In the genomic region with DNA sequence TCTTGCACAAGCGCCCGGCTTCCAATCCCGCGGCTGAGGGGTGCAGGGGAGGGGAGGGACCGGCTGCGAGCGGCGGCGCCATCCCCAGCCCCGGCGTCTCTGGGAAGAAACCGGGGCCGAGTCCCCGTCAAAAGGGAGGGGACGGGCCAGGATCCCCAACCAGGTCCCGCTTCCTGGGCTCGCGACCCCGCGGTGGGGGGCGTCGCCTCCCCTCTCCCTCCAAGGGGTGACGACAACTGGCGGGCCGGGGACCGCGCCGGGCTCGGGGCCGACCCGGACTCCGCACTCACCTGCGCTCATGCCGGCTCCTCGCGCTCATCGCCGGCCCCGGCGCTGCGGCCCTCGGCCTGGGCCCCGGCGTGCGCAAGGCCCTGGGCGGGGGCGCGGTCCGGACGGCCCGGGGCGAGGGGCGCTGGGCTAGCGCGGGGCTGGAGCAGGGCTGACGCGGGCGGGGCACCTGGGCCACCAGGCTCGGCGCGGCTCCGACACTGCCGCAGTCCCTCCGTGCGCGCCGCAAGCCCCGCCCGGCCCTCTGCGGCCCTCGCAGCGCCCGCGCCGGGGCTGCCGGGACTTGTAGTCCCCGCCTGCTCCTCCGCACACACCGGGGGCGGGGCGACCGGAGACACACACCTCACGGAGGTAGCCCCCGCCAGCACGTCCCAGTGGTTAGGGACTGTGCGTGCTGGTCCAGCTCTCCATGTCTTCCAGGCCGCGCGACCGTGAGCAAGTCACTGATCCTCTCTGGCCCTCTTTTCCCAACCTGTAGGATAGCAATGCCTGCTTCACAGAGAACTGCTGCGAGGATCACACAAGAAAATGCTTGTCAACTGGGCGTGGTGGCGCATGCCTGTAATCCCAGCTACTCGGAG, we compare ENCODE assay signal across 1 cellular context.
TF ChIP-seq lines count a peak whose summit lies in the region.

A gene with protein sequence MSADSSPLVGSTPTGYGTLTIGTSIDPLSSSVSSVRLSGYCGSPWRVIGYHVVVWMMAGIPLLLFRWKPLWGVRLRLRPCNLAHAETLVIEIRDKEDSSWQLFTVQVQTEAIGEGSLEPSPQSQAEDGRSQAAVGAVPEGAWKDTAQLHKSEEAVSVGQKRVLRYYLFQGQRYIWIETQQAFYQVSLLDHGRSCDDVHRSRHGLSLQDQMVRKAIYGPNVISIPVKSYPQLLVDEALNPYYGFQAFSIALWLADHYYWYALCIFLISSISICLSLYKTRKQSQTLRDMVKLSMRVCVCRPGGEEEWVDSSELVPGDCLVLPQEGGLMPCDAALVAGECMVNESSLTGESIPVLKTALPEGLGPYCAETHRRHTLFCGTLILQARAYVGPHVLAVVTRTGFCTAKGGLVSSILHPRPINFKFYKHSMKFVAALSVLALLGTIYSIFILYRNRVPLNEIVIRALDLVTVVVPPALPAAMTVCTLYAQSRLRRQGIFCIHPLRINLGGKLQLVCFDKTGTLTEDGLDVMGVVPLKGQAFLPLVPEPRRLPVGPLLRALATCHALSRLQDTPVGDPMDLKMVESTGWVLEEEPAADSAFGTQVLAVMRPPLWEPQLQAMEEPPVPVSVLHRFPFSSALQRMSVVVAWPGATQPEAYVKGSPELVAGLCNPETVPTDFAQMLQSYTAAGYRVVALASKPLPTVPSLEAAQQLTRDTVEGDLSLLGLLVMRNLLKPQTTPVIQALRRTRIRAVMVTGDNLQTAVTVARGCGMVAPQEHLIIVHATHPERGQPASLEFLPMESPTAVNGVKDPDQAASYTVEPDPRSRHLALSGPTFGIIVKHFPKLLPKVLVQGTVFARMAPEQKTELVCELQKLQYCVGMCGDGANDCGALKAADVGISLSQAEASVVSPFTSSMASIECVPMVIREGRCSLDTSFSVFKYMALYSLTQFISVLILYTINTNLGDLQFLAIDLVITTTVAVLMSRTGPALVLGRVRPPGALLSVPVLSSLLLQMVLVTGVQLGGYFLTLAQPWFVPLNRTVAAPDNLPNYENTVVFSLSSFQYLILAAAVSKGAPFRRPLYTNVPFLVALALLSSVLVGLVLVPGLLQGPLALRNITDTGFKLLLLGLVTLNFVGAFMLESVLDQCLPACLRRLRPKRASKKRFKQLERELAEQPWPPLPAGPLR (minus strand): TSS at position 490 of the 869 bp plus-strand sequence. CDS start 190 bp downstream, at position 300.

TF ChIP-seq in HEK293, 187 proteins besides CTCF, POLR2A, EP300 and RAD21 (continued from another document and continues in another):
- TF ChIP-seq, protein P1, sequence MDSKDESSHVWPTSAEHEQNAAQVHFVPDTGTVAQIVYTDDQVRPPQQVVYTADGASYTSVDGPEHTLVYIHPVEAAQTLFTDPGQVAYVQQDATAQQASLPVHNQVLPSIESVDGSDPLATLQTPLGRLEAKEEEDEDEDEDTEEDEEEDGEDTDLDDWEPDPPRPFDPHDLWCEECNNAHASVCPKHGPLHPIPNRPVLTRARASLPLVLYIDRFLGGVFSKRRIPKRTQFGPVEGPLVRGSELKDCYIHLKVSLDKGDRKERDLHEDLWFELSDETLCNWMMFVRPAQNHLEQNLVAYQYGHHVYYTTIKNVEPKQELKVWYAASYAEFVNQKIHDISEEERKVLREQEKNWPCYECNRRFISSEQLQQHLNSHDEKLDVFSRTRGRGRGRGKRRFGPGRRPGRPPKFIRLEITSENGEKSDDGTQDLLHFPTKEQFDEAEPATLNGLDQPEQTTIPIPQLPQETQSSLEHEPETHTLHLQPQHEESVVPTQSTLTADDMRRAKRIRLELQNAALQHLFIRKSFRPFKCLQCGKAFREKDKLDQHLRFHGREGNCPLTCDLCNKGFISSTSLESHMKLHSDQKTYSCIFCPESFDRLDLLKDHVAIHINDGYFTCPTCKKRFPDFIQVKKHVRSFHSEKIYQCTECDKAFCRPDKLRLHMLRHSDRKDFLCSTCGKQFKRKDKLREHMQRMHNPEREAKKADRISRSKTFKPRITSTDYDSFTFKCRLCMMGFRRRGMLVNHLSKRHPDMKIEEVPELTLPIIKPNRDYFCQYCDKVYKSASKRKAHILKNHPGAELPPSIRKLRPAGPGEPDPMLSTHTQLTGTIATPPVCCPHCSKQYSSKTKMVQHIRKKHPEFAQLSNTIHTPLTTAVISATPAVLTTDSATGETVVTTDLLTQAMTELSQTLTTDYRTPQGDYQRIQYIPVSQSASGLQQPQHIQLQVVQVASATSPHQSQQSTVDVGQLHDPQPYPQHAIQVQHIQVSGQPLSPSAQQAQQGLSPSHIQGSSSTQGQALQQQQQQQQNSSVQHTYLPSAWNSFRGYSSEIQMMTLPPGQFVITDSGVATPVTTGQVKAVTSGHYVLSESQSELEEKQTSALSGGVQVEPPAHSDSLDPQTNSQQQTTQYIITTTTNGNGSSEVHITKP (tag by site-specific recombination; IDR thresholded peaks at IDR 0.05) = peak; percentile 33; the same call in 1 of the 2 replicates
- TF ChIP-seq SCRT1 (tag by site-specific recombination; IDR thresholded peaks at IDR 0.05; ENCODE audit: borderline replicate concordance) = peak; percentile 67; the same call in 1 of the 2 replicates
- peak; percentile 64 for TF ChIP-seq ZFHX2 (tag by site-specific recombination; conservative IDR thresholded peaks at IDR 0.05)
- no peak for TF ChIP-seq ZNF140 (tag by site-specific recombination; IDR thresholded peaks at IDR 0.05)
- TF ChIP-seq, protein P2, sequence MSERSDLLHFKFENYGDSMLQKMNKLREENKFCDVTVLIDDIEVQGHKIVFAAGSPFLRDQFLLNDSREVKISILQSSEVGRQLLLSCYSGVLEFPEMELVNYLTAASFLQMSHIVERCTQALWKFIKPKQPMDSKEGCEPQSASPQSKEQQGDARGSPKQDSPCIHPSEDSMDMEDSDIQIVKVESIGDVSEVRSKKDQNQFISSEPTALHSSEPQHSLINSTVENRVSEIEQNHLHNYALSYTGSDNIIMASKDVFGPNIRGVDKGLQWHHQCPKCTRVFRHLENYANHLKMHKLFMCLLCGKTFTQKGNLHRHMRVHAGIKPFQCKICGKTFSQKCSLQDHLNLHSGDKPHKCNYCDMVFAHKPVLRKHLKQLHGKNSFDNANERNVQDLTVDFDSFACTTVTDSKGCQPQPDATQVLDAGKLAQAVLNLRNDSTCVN (tag by site-specific recombination; optimal IDR thresholded peaks at IDR 0.05) = peak; percentile 75
- TF ChIP-seq ZNF248 (tag by site-specific recombination; IDR thresholded peaks at IDR 0.05) = no peak
- peak; percentile 94 for TF ChIP-seq ZBTB48 (tag by site-specific recombination; IDR thresholded peaks at IDR 0.05)
- 0 out of 2 replicates have a peak, but pooled peaks have one; percentile 44 for TF ChIP-seq ZNF2 (tag by site-specific recombination; IDR thresholded peaks at IDR 0.05)
- peak; percentile 25; the same call in 1 of the 2 replicates for TF ChIP-seq ZNF501 (tag by site-specific recombination; IDR thresholded peaks at IDR 0.05)
- peak; percentile 83 for TF ChIP-seq ZBTB17 (tag by site-specific recombination; IDR thresholded peaks at IDR 0.05)
- TF ChIP-seq ZBTB8A (tag by site-specific recombination; IDR thresholded peaks at IDR 0.05) = peak; percentile 7; the same call in 1 of the 2 replicates
- peak; percentile 59 for TF ChIP-seq KLF16 (tag by site-specific recombination; IDR thresholded peaks at IDR 0.05)
- no peak for TF ChIP-seq ZNF747 (tag by site-specific recombination; IDR thresholded peaks at IDR 0.05)
- TF ChIP-seq SCRT2 (tag by site-specific recombination; IDR thresholded peaks at IDR 0.05) = peak; percentile 93
- TF ChIP-seq ZBTB7A (tag by site-specific recombination; IDR thresholded peaks at IDR 0.05; ENCODE audit: low read depth) = peak; percentile 50; the same call in 1 of the 2 replicates
- peak; percentile 46 for TF ChIP-seq KLF9 (tag by site-specific recombination; IDR thresholded peaks at IDR 0.05; ENCODE audit: low read depth)
- TF ChIP-seq, protein P3, sequence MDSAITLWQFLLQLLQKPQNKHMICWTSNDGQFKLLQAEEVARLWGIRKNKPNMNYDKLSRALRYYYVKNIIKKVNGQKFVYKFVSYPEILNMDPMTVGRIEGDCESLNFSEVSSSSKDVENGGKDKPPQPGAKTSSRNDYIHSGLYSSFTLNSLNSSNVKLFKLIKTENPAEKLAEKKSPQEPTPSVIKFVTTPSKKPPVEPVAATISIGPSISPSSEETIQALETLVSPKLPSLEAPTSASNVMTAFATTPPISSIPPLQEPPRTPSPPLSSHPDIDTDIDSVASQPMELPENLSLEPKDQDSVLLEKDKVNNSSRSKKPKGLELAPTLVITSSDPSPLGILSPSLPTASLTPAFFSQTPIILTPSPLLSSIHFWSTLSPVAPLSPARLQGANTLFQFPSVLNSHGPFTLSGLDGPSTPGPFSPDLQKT (IDR thresholded peaks at IDR 0.05; ENCODE audit: borderline replicate concordance, low read depth, low read length) = no peak
- TF ChIP-seq SP3 (tag by site-specific recombination; IDR thresholded peaks at IDR 0.05) = peak; percentile 82
- peak; percentile 79 for TF ChIP-seq ZNF335 (tag by site-specific recombination; conservative IDR thresholded peaks at IDR 0.05)
- TF ChIP-seq, protein P4, sequence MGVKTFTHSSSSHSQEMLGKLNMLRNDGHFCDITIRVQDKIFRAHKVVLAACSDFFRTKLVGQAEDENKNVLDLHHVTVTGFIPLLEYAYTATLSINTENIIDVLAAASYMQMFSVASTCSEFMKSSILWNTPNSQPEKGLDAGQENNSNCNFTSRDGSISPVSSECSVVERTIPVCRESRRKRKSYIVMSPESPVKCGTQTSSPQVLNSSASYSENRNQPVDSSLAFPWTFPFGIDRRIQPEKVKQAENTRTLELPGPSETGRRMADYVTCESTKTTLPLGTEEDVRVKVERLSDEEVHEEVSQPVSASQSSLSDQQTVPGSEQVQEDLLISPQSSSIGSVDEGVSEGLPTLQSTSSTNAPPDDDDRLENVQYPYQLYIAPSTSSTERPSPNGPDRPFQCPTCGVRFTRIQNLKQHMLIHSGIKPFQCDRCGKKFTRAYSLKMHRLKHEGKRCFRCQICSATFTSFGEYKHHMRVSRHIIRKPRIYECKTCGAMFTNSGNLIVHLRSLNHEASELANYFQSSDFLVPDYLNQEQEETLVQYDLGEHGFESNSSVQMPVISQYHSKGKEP (tag by site-specific recombination; IDR thresholded peaks at IDR 0.05) = 0 out of 2 replicates have a peak, but pooled peaks have one; percentile 41
- TF ChIP-seq, protein P5, sequence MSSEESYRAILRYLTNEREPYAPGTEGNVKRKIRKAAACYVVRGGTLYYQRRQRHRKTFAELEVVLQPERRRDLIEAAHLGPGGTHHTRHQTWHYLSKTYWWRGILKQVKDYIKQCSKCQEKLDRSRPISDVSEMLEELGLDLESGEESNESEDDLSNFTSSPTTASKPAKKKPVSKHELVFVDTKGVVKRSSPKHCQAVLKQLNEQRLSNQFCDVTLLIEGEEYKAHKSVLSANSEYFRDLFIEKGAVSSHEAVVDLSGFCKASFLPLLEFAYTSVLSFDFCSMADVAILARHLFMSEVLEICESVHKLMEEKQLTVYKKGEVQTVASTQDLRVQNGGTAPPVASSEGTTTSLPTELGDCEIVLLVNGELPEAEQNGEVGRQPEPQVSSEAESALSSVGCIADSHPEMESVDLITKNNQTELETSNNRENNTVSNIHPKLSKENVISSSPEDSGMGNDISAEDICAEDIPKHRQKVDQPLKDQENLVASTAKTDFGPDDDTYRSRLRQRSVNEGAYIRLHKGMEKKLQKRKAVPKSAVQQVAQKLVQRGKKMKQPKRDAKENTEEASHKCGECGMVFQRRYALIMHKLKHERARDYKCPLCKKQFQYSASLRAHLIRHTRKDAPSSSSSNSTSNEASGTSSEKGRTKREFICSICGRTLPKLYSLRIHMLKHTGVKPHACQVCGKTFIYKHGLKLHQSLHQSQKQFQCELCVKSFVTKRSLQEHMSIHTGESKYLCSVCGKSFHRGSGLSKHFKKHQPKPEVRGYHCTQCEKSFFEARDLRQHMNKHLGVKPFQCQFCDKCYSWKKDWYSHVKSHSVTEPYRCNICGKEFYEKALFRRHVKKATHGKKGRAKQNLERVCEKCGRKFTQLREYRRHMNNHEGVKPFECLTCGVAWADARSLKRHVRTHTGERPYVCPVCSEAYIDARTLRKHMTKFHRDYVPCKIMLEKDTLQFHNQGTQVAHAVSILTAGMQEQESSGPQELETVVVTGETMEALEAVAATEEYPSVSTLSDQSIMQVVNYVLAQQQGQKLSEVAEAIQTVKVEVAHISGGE (tag by site-specific recombination; conservative IDR thresholded peaks at IDR 0.05; ENCODE audit: low read depth) = no peak
- peak; percentile 84 for TF ChIP-seq ZNF600 (tag by site-specific recombination; IDR thresholded peaks at IDR 0.05)
- TF ChIP-seq ZNF473 (tag by site-specific recombination; IDR thresholded peaks at IDR 0.05) = no peak
- TF ChIP-seq, protein P6, sequence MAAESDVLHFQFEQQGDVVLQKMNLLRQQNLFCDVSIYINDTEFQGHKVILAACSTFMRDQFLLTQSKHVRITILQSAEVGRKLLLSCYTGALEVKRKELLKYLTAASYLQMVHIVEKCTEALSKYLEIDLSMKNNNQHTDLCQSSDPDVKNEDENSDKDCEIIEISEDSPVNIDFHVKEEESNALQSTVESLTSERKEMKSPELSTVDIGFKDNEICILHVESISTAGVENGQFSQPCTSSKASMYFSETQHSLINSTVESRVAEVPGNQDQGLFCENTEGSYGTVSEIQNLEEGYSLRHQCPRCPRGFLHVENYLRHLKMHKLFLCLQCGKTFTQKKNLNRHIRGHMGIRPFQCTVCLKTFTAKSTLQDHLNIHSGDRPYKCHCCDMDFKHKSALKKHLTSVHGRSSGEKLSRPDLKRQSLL (tag by site-specific recombination; IDR thresholded peaks at IDR 0.05) = 0 out of 2 replicates have a peak, but pooled peaks have one; percentile 17
- 0 out of 2 replicates have a peak, but pooled peaks have one; percentile 12 for TF ChIP-seq ZNF629 (tag by site-specific recombination; IDR thresholded peaks at IDR 0.05)
- TF ChIP-seq, protein P7, sequence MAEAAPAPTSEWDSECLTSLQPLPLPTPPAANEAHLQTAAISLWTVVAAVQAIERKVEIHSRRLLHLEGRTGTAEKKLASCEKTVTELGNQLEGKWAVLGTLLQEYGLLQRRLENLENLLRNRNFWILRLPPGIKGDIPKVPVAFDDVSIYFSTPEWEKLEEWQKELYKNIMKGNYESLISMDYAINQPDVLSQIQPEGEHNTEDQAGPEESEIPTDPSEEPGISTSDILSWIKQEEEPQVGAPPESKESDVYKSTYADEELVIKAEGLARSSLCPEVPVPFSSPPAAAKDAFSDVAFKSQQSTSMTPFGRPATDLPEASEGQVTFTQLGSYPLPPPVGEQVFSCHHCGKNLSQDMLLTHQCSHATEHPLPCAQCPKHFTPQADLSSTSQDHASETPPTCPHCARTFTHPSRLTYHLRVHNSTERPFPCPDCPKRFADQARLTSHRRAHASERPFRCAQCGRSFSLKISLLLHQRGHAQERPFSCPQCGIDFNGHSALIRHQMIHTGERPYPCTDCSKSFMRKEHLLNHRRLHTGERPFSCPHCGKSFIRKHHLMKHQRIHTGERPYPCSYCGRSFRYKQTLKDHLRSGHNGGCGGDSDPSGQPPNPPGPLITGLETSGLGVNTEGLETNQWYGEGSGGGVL (tag by site-specific recombination; IDR thresholded peaks at IDR 0.05) = peak; percentile 46; the same call in 1 of the 2 replicates
- peak; percentile 53 for TF ChIP-seq SP2 (tag by site-specific recombination; IDR thresholded peaks at IDR 0.05)
- TF ChIP-seq BCL11A (tag by site-specific recombination; IDR thresholded peaks at IDR 0.05; ENCODE audit: low read depth) = no peak
- TF ChIP-seq, protein P8, sequence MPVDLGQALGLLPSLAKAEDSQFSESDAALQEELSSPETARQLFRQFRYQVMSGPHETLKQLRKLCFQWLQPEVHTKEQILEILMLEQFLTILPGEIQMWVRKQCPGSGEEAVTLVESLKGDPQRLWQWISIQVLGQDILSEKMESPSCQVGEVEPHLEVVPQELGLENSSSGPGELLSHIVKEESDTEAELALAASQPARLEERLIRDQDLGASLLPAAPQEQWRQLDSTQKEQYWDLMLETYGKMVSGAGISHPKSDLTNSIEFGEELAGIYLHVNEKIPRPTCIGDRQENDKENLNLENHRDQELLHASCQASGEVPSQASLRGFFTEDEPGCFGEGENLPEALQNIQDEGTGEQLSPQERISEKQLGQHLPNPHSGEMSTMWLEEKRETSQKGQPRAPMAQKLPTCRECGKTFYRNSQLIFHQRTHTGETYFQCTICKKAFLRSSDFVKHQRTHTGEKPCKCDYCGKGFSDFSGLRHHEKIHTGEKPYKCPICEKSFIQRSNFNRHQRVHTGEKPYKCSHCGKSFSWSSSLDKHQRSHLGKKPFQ (tag by site-specific recombination; IDR thresholded peaks at IDR 0.05) = no peak
- TF ChIP-seq ZIC2 (tag by site-specific recombination; IDR thresholded peaks at IDR 0.05) = peak; percentile 17; the same call in 1 of the 2 replicates
